16 cellular contexts compared by ENCODE assay signal in genomic region chr1:214067853-214068703, GRCh38.
A peak's percentile ranks its signal among the peaks of the same experiment; 100 is the strongest.
DNase-seq lines count a peak whose midpoint lies in the region; ATAC-seq, FAIRE-seq and TF ChIP-seq lines count a peak whose summit lies in the region.
"Had no signal": no experiment of that assay in that cellular context is flagged by ENCODE, and none has a peak within 500 bp of the region (broad histone marks: within the 10 kb centered on the region; RNA-seq: fewer than 3 reads in every experiment).

No MANE protein-coding gene starts in this region.

- H3K9ac ChIP-seq in HepG2 (ENCODE audit: insufficient read depth, low read depth, low read length), result no peak overlapping the region; the same call in 1 of the 2 replicates
- no peak overlapping the region for H3K9ac ChIP-seq in trophoblast cell (ENCODE audit: low read length)
- no peak overlapping the region for H3K9ac ChIP-seq in PC-3 (ENCODE audit: low read length)

- no peaks in the 10 kb centered on the region for H3K9me3 ChIP-seq in HepG2 (ENCODE audit: low read length)
- no peaks in the 10 kb centered on the region for H3K9me3 ChIP-seq in trophoblast cell (ENCODE audit: insufficient read depth, low read depth, low read length)
- H3K9me3 ChIP-seq in PC-3 (ENCODE audit: low read length), result no peaks in the 10 kb centered on the region
- H3K9me3 ChIP-seq in effector memory CD4-positive, alpha-beta T cell (ENCODE audit: control insufficient read depth, low read length), result no peaks in the 10 kb centered on the region
- H3K9me3 ChIP-seq: BE2C had no signal

- no peak overlapping the region for H3K14ac ChIP-seq in trophoblast cell (ENCODE audit: low read length)

- BruUV-seq in HepG2 (replicated peaks; lab: Mats Ljungman, UMichigan) (no TSS peak), PC-3 (replicated peaks; lab: Mats Ljungman, UMichigan) (no TSS peak)

- H4K20me1 ChIP-seq in HepG2 (ENCODE audit: insufficient read depth, low read length) (no peaks in the 10 kb centered on the region), PC-3 (ENCODE audit: low read length) (no peaks in the 10 kb centered on the region)

- in situ Hi-C loops in HepG2 (cut with HindIII; ENCODE audit: extremely low pct_ligation_motif_present, low pct_unique_long_range_greater_than_20kb), result no loop called here

- CTCF ChIA-PET in HepG2 (lab: Yijun Ruan, JAX; ENCODE audit: low intra/inter-chr PET ratio, low total read pairs), result no interaction called here
- CTCF ChIA-PET in PC-3 (lab: Charles Lee), result no interaction called here

- no peak for TF ChIP-seq RAD21 in HepG2 (CRISPR knock-in tag; IDR thresholded peaks at IDR 0.05)

- H3K27ac ChIP-seq in HepG2 (ENCODE audit: extremely low read length, insufficient read depth, low read length), result no peak overlapping the region
- no peak overlapping the region for H3K27ac ChIP-seq in trophoblast cell (ENCODE audit: low read depth, low read length)
- no peak overlapping the region for H3K27ac ChIP-seq in PC-3 (ENCODE audit: low read length)
- H3K27ac ChIP-seq in effector memory CD4-positive, alpha-beta T cell (ENCODE audit: insufficient read depth, low read length, poor library complexity, severe bottlenecking), result no peak overlapping the region

- WGBS in HepG2 (ENCODE audit: low lambda C conversion rate), result 72% methylated on average over 11 of the region's 11 CpGs
- WGBS in trophoblast cell (ENCODE audit: extremely low coverage, insufficient coverage, insufficient read length), result no CpG with 5 or more reads among the region's 11 CpGs

- TF ChIP-seq EP300 in HepG2 (IDR thresholded peaks at IDR 0.05; ENCODE audit: low read depth in 2 of 2, low read length in 2 of 2), result peak in 1 of 2 experiments; percentile 63; a peak in 2 of 4 replicates
- no peak for TF ChIP-seq EP300 in HepG2 (CRISPR knock-in tag; IDR thresholded peaks at IDR 0.05; ENCODE audit: borderline replicate concordance)

- no peak overlapping the region for H2AK5ac ChIP-seq in trophoblast cell (ENCODE audit: low read length)

- no peak overlapping the region for H3K18ac ChIP-seq in trophoblast cell (ENCODE audit: low read length)

- H2BK5ac ChIP-seq in trophoblast cell (ENCODE audit: low read depth, low read length, poor library complexity), result no peak overlapping the region

- H3K23ac ChIP-seq in trophoblast cell (ENCODE audit: low read length), result no peak overlapping the region

- DNase-seq in DMS 273 (lab: John Stamatoyannopoulos, UW; ENCODE audit: unreplicated experiment) (peak; percentile 86), NCI-H1694 treated with DMSO at 0.1 percent for 48 hours (lab: John Stamatoyannopoulos, UW) (peak; percentile 80), HepG2 (ENCODE audit: low spot score) (peak; percentile 74), trophoblast cell (no peak), PC-3 (no peak), NCI-H2029 treated with DMSO at 0.1 percent for 48 hours (lab: John Stamatoyannopoulos, UW) (no peak), UCSD-AML1 (lab: John Stamatoyannopoulos, UW; ENCODE audit: unreplicated experiment) (no peak)
- DNase-seq in effector memory CD4-positive, alpha-beta T cell, result no peak
- DNase-seq: 8988T; BE2C; CD8-positive, alpha-beta T cell; COR-L47; GOT3; H9 had no signal

- POLR2A ChIA-PET in HepG2 (lab: Yijun Ruan, JAX), result interaction anchor here (1.7 kb wide), 1 partner anchor 17 kb away, joined by 10 read pairs; no protein-coding TSS in a partner anchor
- POLR2A ChIA-PET in PC-3 (lab: Charles Lee; ENCODE audit: unreplicated experiment), result no interaction called here

- no peak for TF ChIP-seq CTCF in HepG2 (CRISPR knock-in tag; IDR thresholded peaks at IDR 0.05)
- TF ChIP-seq CTCF in PC-3 (conservative IDR thresholded peaks at IDR 0.05; ENCODE audit: low read depth, low read length), result no peak

- intact Hi-C loops in HepG2 (cut with micrococcal nuclease; ENCODE audit: unreplicated experiment), result no loop called here
- intact Hi-C loops in PC-3 (cut with micrococcal nuclease), result no loop called here

- no peak overlapping the region for H3K4ac ChIP-seq in trophoblast cell (ENCODE audit: low read depth, low read length)

- H4K12ac ChIP-seq in trophoblast cell (ENCODE audit: low read depth, low read length), result no peak overlapping the region

- no peaks in the 10 kb centered on the region for H3K9me2 ChIP-seq in PC-3 (replicated peaks; ENCODE audit: low read length)

- FAIRE-seq in HepG2 (lab: Jason Lieb, UNC), result peak; percentile 4
- FAIRE-seq: GM12878, GM18507 had no signal

- ATAC-seq in HepG2 (peak; percentile 58), PC-3 (no peak)
- ATAC-seq: CD8-positive, alpha-beta T cell; GM12878 had no signal

- no peak overlapping the region for H4K91ac ChIP-seq in trophoblast cell (ENCODE audit: low read depth, low read length)

- no peak overlapping the region for H4K8ac ChIP-seq in trophoblast cell (ENCODE audit: low read depth, low read length)

- H3K79me2 ChIP-seq in HepG2 (ENCODE audit: insufficient read depth, low read length) (no peaks in the 10 kb centered on the region), trophoblast cell (ENCODE audit: control insufficient read depth, insufficient read depth, low read length, poor library complexity) (no peaks in the 10 kb centered on the region), PC-3 (ENCODE audit: low read length) (no peaks in the 10 kb centered on the region)

- H2BK12ac ChIP-seq in trophoblast cell (ENCODE audit: low read length), result no peak overlapping the region

- TF ChIP-seq POLR2A in HepG2 (IDR thresholded peaks at IDR 0.05; ENCODE audit: insufficient read depth in 1 of 2, low read depth in 2 of 2, low read length in 2 of 2), result no peak

- H3K4me3 ChIP-seq in HepG2 (replicated peaks in 1 of 3; ENCODE audit: insufficient read depth in 1 of 3, low read depth in 2 of 3, low read length in 3 of 3) (no peak overlapping the region), trophoblast cell (ENCODE audit: low read depth, low read length) (peak overlapping the region; percentile 25), PC-3 (ENCODE audit: low read length) (no peak overlapping the region)
- no peak overlapping the region for H3K4me3 ChIP-seq in effector memory CD4-positive, alpha-beta T cell (ENCODE audit: insufficient read depth, low read depth, low read length, poor library complexity, severe bottlenecking)
- H3K4me3 ChIP-seq: GM12878 had no signal

- H3K27me3 ChIP-seq in HepG2 (ENCODE audit: control insufficient read depth in 1 of 2, insufficient read depth in 2 of 2, low read length in 2 of 2) (no peaks in the 10 kb centered on the region), trophoblast cell (ENCODE audit: insufficient read depth, low read length) (no peaks in the 10 kb centered on the region), PC-3 (ENCODE audit: low read length) (peaks cover 97% of the 10 kb centered on the region)
- H3K27me3 ChIP-seq in effector memory CD4-positive, alpha-beta T cell (replicated peaks; ENCODE audit: control insufficient read depth, insufficient read depth, low read length, poor library complexity, severe bottlenecking), result no peaks in the 10 kb centered on the region
- H3K27me3 ChIP-seq: BE2C had no signal

- H2AFZ ChIP-seq in HepG2 (ENCODE audit: low read length) (no peak overlapping the region), trophoblast cell (ENCODE audit: insufficient read depth, low read length, poor library complexity) (no peak overlapping the region), PC-3 (ENCODE audit: low read length) (no peak overlapping the region)

- H3K4me1 ChIP-seq in HepG2 (ENCODE audit: insufficient read depth, low read length) (peaks cover 38% of the 10 kb centered on the region), trophoblast cell (ENCODE audit: control insufficient read depth in 1 of 2, insufficient read depth in 2 of 2, low read length in 2 of 2) (no peaks in the 10 kb centered on the region), PC-3 (ENCODE audit: insufficient read depth, low read length) (no peaks in the 10 kb centered on the region)
- no peaks in the 10 kb centered on the region for H3K4me1 ChIP-seq in effector memory CD4-positive, alpha-beta T cell (ENCODE audit: control insufficient read depth, insufficient read depth, low read length, poor library complexity, severe bottlenecking)
- H3K4me1 ChIP-seq: BE2C had no signal

- H3K36me3 ChIP-seq in HepG2 (replicated peaks in 1 of 2; ENCODE audit: control insufficient read depth in 1 of 2, insufficient read depth in 2 of 2, low read length in 2 of 2) (no peaks in the 10 kb centered on the region), trophoblast cell (ENCODE audit: control insufficient read depth in 1 of 2, insufficient read depth in 2 of 2, low read length in 2 of 2) (no peaks in the 10 kb centered on the region), PC-3 (ENCODE audit: low read depth, low read length) (no peaks in the 10 kb centered on the region)
- no peaks in the 10 kb centered on the region for H3K36me3 ChIP-seq in effector memory CD4-positive, alpha-beta T cell (ENCODE audit: control insufficient read depth, insufficient read depth, low read length)
- H3K36me3 ChIP-seq: BE2C had no signal

- H3K4me2 ChIP-seq in HepG2 (ENCODE audit: low read depth, low read length), result peak overlapping the region; percentile 37; the same call in 1 of the 2 replicates
- H3K4me2 ChIP-seq in trophoblast cell (ENCODE audit: low read length), result no peak overlapping the region
- H3K4me2 ChIP-seq in PC-3 (ENCODE audit: low read length), result no peak overlapping the region

- no peak overlapping the region for H2BK120ac ChIP-seq in trophoblast cell (ENCODE audit: insufficient read depth, low read length, poor library complexity)

- H3K79me1 ChIP-seq in trophoblast cell (ENCODE audit: low read length), result no peaks in the 10 kb centered on the region

- no peaks in the 10 kb centered on the region for H3F3A ChIP-seq in PC-3 (ENCODE audit: low read length, unreplicated experiment)

TF ChIP-seq in HepG2, 621 proteins besides CTCF, POLR2A, EP300 and RAD21 (continues in another document):
- TF ChIP-seq ZNF883 (CRISPR knock-in tag; IDR thresholded peaks at IDR 0.05; ENCODE audit: not compliant biosample characterization), result no peak
- peak; percentile 48; the same call in 1 of the 2 replicates for TF ChIP-seq HNF4G (IDR thresholded peaks at IDR 0.05; ENCODE audit: borderline replicate concordance, low read depth, low read length)
- TF ChIP-seq HNF4G (CRISPR knock-in tag; IDR thresholded peaks at IDR 0.05; ENCODE audit: borderline replicate concordance, low read depth), result no peak
- no peak for TF ChIP-seq ZNF576 (CRISPR knock-in tag; IDR thresholded peaks at IDR 0.05)
- no peak for TF ChIP-seq ZNF850 (CRISPR knock-in tag; conservative IDR thresholded peaks at IDR 0.05)
- TF ChIP-seq TFAP4 (IDR thresholded peaks at IDR 0.05; ENCODE audit: borderline replicate concordance, low read depth), result no peak
- TF ChIP-seq REL (CRISPR knock-in tag; conservative IDR thresholded peaks at IDR 0.05), result no peak

Comparison
In these comparisons a context has a peak if more than half of its experiments do, and no peak if none do; other contexts are left out.
1. DNase-seq: peak in DMS 273 (single experiment), NCI-H1694 treated with DMSO at 0.1 percent for 48 hours (single experiment) and HepG2 (single experiment); none in trophoblast cell (0 of 2), PC-3 (single experiment), NCI-H2029 treated with DMSO at 0.1 percent for 48 hours (single experiment), UCSD-AML1 (single experiment) and effector memory CD4-positive, alpha-beta T cell (0 of 3).